1 cellular context compared by ENCODE assay signal in the genomic region with DNA sequence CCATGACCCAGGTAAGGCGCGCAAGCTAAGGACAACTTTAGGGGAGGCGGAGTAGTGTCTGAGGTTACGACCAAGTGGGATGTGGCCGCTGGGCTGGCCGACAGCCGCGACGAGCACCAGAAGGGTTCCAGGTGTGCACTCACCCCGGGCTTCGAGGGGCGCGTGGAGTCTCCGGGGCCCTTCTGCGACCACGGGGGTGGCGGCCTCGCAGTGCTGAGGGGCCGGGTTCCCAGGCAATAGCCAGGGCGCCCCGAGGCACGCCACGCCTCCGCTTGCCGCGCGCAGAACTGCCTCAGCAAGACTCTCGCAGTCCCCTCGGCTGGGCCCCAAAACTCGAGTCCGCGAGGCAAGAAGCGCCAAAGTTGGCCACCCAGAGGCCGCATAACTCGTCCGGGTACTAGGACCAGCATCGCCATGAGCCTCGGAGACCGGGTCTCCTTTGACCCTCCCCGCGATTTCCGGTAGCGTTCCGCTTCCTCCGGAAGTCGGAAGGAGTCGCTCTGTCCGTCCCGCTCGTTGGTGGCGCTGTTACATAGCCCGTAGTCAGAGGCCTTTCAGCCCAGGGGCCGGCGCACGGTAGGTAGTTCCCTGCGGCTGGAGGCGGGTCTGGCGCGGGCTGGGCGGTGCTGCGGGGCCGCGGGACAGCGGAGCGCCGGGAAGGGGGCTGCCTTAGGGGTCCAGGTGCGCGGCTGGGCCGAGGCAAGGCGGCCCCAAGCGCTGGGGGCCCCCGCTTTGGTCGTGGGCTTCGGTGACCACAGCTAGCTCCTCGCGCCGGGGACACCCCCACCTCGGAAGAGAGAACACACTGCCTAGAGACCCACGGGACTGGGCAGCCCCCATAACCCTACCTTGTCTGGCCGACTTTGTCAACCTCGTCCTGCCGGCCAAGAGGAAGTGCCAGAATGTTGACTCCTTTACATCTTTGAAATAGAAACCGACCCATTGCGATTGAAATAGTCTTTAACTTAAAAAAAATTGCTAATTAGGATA.
TF ChIP-seq lines count a peak whose summit lies in the region.

A gene with protein sequence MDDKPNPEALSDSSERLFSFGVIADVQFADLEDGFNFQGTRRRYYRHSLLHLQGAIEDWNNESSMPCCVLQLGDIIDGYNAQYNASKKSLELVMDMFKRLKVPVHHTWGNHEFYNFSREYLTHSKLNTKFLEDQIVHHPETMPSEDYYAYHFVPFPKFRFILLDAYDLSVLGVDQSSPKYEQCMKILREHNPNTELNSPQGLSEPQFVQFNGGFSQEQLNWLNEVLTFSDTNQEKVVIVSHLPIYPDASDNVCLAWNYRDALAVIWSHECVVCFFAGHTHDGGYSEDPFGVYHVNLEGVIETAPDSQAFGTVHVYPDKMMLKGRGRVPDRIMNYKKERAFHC (plus strand): TSS at position 503 of the 990 bp plus-strand sequence. CDS start 7,333 bp downstream, outside the sequence.
A gene (minus strand): TSS at position 442 of the 990 bp plus-strand sequence. CDS start 26 bp downstream, at position 416.

TF ChIP-seq in HepG2, 621 proteins besides CTCF, POLR2A, EP300 and RAD21 (continued from another document and continues in another):
- TF ChIP-seq, protein P1, sequence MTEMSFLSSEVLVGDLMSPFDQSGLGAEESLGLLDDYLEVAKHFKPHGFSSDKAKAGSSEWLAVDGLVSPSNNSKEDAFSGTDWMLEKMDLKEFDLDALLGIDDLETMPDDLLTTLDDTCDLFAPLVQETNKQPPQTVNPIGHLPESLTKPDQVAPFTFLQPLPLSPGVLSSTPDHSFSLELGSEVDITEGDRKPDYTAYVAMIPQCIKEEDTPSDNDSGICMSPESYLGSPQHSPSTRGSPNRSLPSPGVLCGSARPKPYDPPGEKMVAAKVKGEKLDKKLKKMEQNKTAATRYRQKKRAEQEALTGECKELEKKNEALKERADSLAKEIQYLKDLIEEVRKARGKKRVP (CRISPR knock-in tag; IDR thresholded peaks at IDR 0.05) = no peak
- TF ChIP-seq ZNF446 (CRISPR knock-in tag; IDR thresholded peaks at IDR 0.05) (peak; percentile 71; the same call in 1 of the 2 replicates), MEF2D (CRISPR knock-in tag; IDR thresholded peaks at IDR 0.05) (0 out of 2 replicates have a peak, but pooled peaks have one; percentile 39), ZNF619 (CRISPR knock-in tag; IDR thresholded peaks at IDR 0.05) (0 out of 2 replicates have a peak, but pooled peaks have one; percentile 45), ZNF510 (CRISPR knock-in tag; IDR thresholded peaks at IDR 0.05; ENCODE audit: low read depth) (0 out of 2 replicates have a peak, but pooled peaks have one; percentile 41), ZNF441 (CRISPR knock-in tag; IDR thresholded peaks at IDR 0.05; ENCODE audit: borderline replicate concordance) (peak; percentile 91; the same call in 1 of the 2 replicates), GZF1 (CRISPR knock-in tag; IDR thresholded peaks at IDR 0.05) (no peak), MED1 (CRISPR knock-in tag; IDR thresholded peaks at IDR 0.05) (peak; percentile 74), MIER3 (CRISPR knock-in tag; IDR thresholded peaks at IDR 0.05; ENCODE audit: borderline replicate concordance) (peak; percentile 44; the same call in 1 of the 2 replicates), ZSCAN20 (CRISPR knock-in tag; IDR thresholded peaks at IDR 0.05; ENCODE audit: borderline replicate concordance) (0 out of 2 replicates have a peak, but pooled peaks have one; percentile 28), RBM22 (optimal IDR thresholded peaks at IDR 0.05; ENCODE audit: low read length) (no peak), MAFK (conservative IDR thresholded peaks at IDR 0.05 in 1 of 2, IDR thresholded peaks at IDR 0.05 in 1 of 2; ENCODE audit: low read length in 2 of 2) (no peak), SOX13 (IDR thresholded peaks at IDR 0.05) (peak; percentile 45; the same call in 1 of the 2 replicates), SOX13 (CRISPR knock-in tag; conservative IDR thresholded peaks at IDR 0.05 in 1 of 2, IDR thresholded peaks at IDR 0.05 in 1 of 2) (peak in 1 of 2 experiments; percentile 62; a peak in 1 of 4 replicates), ZNF644 (CRISPR knock-in tag; IDR thresholded peaks at IDR 0.05; ENCODE audit: low read depth) (0 out of 2 replicates have a peak, but pooled peaks have one; percentile 22), ZNF232 (CRISPR knock-in tag; IDR thresholded peaks at IDR 0.05; ENCODE audit: borderline replicate concordance) (peak; percentile 91), NCOA1 (CRISPR knock-in tag; IDR thresholded peaks at IDR 0.05) (no peak), MZF1 (CRISPR knock-in tag; IDR thresholded peaks at IDR 0.05; ENCODE audit: borderline replicate concordance) (no peak), SP2 (CRISPR knock-in tag; IDR thresholded peaks at IDR 0.05) (peak; percentile 87), TBX3 (IDR thresholded peaks at IDR 0.05; ENCODE audit: borderline replicate concordance) (no peak), KLF13 (CRISPR knock-in tag; IDR thresholded peaks at IDR 0.05) (no peak), ZNF282 (IDR thresholded peaks at IDR 0.05; ENCODE audit: partially characterized antibody) (no peak), HOXA9 (CRISPR knock-in tag; IDR thresholded peaks at IDR 0.05; ENCODE audit: borderline replicate concordance) (no peak), ZNF143 (CRISPR knock-in tag; IDR thresholded peaks at IDR 0.05) (peak; percentile 56; the same call in 1 of the 2 replicates), SMARCC2 (IDR thresholded peaks at IDR 0.05) (no peak), ZNF749 (CRISPR knock-in tag; IDR thresholded peaks at IDR 0.05; ENCODE audit: borderline replicate concordance) (no peak; the same call in 1 of the 2 replicates), MED8 (CRISPR knock-in tag; IDR thresholded peaks at IDR 0.05; ENCODE audit: insufficient replicate concordance) (no peak), ZNF382 (CRISPR knock-in tag; IDR thresholded peaks at IDR 0.05; ENCODE audit: borderline replicate concordance) (no peak), SPEN (CRISPR knock-in tag; IDR thresholded peaks at IDR 0.05; ENCODE audit: low read depth) (peak; percentile 97), ATF7-NPFF (CRISPR knock-in tag; IDR thresholded peaks at IDR 0.05; ENCODE audit: low read depth) (no peak; the same call in 1 of the 2 replicates), ISL2 (CRISPR knock-in tag; IDR thresholded peaks at IDR 0.05) (no peak; the same call in 1 of the 2 replicates), HIVEP1 (CRISPR knock-in tag; IDR thresholded peaks at IDR 0.05) (peak; percentile 63; the same call in 1 of the 2 replicates), THAP11 (CRISPR knock-in tag; IDR thresholded peaks at IDR 0.05) (peak; percentile 94), HNF4G (IDR thresholded peaks at IDR 0.05; ENCODE audit: borderline replicate concordance, low read depth, low read length) (no peak), HNF4G (CRISPR knock-in tag; IDR thresholded peaks at IDR 0.05; ENCODE audit: borderline replicate concordance, low read depth) (peak; percentile 19; the same call in 1 of the 2 replicates), ZNF160 (CRISPR knock-in tag; IDR thresholded peaks at IDR 0.05) (peak; percentile 85), HNRNPL (IDR thresholded peaks at IDR 0.05; ENCODE audit: low read depth, low read length) (no peak), EZH2 (conservative IDR thresholded peaks at IDR 0.05; ENCODE audit: low read depth, low read length) (no peak), PHF5A (CRISPR knock-in tag; IDR thresholded peaks at IDR 0.05; ENCODE audit: low read depth, unreplicated experiment) (no peak), ZNF33B (CRISPR knock-in tag; IDR thresholded peaks at IDR 0.05) (no peak), POLR2G (IDR thresholded peaks at IDR 0.05; ENCODE audit: low read depth, low read length) (peak; percentile 96)
- TF ChIP-seq, protein P2, sequence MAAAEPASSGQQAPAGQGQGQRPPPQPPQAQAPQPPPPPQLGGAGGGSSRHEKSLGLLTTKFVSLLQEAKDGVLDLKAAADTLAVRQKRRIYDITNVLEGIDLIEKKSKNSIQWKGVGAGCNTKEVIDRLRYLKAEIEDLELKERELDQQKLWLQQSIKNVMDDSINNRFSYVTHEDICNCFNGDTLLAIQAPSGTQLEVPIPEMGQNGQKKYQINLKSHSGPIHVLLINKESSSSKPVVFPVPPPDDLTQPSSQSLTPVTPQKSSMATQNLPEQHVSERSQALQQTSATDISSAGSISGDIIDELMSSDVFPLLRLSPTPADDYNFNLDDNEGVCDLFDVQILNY (CRISPR knock-in tag; conservative IDR thresholded peaks at IDR 0.05) = no peak
- TF ChIP-seq, protein P3, sequence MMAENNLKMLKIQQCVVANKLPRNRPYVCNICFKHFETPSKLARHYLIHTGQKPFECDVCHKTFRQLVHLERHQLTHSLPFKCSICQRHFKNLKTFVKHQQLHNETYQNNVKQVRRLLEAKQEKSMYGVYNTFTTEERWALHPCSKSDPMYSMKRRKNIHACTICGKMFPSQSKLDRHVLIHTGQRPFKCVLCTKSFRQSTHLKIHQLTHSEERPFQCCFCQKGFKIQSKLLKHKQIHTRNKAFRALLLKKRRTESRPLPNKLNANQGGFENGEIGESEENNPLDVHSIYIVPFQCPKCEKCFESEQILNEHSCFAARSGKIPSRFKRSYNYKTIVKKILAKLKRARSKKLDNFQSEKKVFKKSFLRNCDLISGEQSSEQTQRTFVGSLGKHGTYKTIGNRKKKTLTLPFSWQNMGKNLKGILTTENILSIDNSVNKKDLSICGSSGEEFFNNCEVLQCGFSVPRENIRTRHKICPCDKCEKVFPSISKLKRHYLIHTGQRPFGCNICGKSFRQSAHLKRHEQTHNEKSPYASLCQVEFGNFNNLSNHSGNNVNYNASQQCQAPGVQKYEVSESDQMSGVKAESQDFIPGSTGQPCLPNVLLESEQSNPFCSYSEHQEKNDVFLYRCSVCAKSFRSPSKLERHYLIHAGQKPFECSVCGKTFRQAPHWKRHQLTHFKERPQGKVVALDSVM (CRISPR knock-in tag; IDR thresholded peaks at IDR 0.05) = 0 out of 2 replicates have a peak, but pooled peaks have one; percentile 17
- TF ChIP-seq, protein P4, sequence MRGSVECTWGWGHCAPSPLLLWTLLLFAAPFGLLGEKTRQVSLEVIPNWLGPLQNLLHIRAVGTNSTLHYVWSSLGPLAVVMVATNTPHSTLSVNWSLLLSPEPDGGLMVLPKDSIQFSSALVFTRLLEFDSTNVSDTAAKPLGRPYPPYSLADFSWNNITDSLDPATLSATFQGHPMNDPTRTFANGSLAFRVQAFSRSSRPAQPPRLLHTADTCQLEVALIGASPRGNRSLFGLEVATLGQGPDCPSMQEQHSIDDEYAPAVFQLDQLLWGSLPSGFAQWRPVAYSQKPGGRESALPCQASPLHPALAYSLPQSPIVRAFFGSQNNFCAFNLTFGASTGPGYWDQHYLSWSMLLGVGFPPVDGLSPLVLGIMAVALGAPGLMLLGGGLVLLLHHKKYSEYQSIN (CRISPR knock-in tag; IDR thresholded peaks at IDR 0.05; ENCODE audit: borderline replicate concordance) = no peak
- TF ChIP-seq, protein P5, sequence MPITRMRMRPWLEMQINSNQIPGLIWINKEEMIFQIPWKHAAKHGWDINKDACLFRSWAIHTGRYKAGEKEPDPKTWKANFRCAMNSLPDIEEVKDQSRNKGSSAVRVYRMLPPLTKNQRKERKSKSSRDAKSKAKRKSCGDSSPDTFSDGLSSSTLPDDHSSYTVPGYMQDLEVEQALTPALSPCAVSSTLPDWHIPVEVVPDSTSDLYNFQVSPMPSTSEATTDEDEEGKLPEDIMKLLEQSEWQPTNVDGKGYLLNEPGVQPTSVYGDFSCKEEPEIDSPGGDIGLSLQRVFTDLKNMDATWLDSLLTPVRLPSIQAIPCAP (CRISPR knock-in tag; IDR thresholded peaks at IDR 0.05; ENCODE audit: low read depth) = no peak
- TF ChIP-seq, protein P6, sequence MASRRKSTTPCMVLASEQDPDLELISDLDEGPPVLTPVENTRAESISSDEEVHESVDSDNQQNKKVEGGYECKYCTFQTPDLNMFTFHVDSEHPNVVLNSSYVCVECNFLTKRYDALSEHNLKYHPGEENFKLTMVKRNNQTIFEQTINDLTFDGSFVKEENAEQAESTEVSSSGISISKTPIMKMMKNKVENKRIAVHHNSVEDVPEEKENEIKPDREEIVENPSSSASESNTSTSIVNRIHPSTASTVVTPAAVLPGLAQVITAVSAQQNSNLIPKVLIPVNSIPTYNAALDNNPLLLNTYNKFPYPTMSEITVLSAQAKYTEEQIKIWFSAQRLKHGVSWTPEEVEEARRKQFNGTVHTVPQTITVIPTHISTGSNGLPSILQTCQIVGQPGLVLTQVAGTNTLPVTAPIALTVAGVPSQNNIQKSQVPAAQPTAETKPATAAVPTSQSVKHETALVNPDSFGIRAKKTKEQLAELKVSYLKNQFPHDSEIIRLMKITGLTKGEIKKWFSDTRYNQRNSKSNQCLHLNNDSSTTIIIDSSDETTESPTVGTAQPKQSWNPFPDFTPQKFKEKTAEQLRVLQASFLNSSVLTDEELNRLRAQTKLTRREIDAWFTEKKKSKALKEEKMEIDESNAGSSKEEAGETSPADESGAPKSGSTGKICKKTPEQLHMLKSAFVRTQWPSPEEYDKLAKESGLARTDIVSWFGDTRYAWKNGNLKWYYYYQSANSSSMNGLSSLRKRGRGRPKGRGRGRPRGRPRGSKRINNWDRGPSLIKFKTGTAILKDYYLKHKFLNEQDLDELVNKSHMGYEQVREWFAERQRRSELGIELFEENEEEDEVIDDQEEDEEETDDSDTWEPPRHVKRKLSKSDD (CRISPR knock-in tag; IDR thresholded peaks at IDR 0.05; ENCODE audit: low read depth) = no peak
- TF ChIP-seq, protein P7, sequence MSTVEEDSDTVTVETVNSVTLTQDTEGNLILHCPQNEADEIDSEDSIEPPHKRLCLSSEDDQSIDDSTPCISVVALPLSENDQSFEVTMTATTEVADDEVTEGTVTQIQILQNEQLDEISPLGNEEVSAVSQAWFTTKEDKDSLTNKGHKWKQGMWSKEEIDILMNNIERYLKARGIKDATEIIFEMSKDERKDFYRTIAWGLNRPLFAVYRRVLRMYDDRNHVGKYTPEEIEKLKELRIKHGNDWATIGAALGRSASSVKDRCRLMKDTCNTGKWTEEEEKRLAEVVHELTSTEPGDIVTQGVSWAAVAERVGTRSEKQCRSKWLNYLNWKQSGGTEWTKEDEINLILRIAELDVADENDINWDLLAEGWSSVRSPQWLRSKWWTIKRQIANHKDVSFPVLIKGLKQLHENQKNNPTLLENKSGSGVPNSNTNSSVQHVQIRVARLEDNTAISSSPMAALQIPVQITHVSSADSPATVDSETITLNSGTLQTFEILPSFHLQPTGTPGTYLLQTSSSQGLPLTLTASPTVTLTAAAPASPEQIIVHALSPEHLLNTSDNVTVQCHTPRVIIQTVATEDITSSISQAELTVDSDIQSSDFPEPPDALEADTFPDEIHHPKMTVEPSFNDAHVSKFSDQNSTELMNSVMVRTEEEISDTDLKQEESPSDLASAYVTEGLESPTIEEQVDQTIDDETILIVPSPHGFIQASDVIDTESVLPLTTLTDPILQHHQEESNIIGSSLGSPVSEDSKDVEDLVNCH (CRISPR knock-in tag; IDR thresholded peaks at IDR 0.05) = no peak
- TF ChIP-seq, protein P8, sequence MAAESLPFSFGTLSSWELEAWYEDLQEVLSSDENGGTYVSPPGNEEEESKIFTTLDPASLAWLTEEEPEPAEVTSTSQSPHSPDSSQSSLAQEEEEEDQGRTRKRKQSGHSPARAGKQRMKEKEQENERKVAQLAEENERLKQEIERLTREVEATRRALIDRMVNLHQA (CRISPR knock-in tag; IDR thresholded peaks at IDR 0.05) = no peak
